8 cellular contexts compared by ENCODE assay signal in the genomic region with DNA sequence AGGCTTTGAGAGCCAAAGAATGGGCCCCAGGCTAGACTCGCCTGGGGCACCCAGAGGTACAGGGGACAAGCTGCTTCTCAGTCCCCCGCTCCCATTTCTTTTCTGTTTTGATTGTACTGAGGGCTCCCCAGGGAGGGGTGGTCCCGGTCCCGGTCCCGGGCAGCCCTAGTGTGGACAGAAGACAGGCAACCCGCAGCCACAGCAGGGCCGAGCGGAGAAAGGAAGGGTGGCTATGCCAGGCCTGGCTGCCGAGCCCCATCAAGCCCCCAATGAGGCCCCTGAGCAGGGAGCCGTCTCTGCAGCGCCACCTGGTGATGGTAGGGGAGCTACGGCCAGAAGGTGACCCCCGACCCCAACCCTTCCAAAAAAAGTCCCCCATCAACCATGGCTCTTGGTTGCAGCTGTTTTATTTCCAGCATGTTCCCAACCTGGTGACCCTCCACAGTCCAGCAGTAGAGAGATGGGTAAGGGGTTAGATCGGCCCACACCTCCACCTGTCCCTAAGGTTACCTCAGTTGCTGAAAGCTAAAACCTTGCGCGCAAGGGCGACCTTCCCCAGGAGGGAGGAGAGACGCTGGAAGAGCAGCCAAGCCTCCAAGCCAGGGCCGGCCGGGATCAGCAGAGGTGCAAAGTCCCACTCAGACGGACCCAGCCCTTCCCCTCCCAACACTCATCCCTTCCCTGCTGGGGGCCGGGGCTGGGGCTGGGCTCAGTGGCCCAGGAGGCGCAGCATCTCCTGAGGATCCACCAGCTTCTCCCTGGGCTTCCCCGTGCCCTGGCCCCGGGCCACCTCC. TPM values are rescaled to one million over a fixed set of nuclear protein-coding genes. Genes with fewer than 3 reads are reported as not detected.
DNase-seq lines count a peak whose midpoint lies in the region; ATAC-seq and TF ChIP-seq lines count a peak whose summit lies in the region.
"Had no signal": no experiment of that assay in that cellular context is flagged by ENCODE, and none has a peak within 500 bp of the region (broad histone marks: within the 10 kb centered on the region; RNA-seq: fewer than 3 reads in every experiment).

No MANE protein-coding gene starts in this region.

- H3K4me1 Mint-ChIP-seq in activated CD4-positive, alpha-beta memory T cell treated with anti-CD3 and anti-CD28 coated beads for 36 hours (ENCODE audit: low read depth): peaks cover 16% of the 10 kb centered on the region

- no peaks in the 10 kb centered on the region for H3K9me3 ChIP-seq in mucosa of descending colon

- CTCF ChIA-PET in activated CD4-positive, alpha-beta memory T cell treated with anti-CD3 and anti-CD28 coated beads for 36 hours (lab: Charles Lee): interaction anchor here (0.7 to 11.9 kb wide), 36 partner anchors 9 to 296 kb away, joined by 3 to 123 read pairs (median 4); a partner anchor contains a TSS

- intact Hi-C loops in activated CD4-positive, alpha-beta memory T cell treated with anti-CD3 and anti-CD28 coated beads for 36 hours (cut with micrococcal nuclease): loop anchor here (5.0 kb wide), 1 partner anchor 120 kb away; no protein-coding TSS in a partner anchor
- intact Hi-C loops in mucosa of descending colon (cut with DNase I, micrococcal nuclease): loop anchor here (5.0 kb wide), 2 partner anchors 70 to 120 kb away; no protein-coding TSS in a partner anchor

- H3K27ac Mint-ChIP-seq in activated CD4-positive, alpha-beta memory T cell treated with anti-CD3 and anti-CD28 coated beads for 36 hours: no peak overlapping the region

- H3K4me1 ChIP-seq in mucosa of descending colon (ENCODE audit: low read depth): peaks cover 20% of the 10 kb centered on the region

- ATAC-seq in mucosa of descending colon: peak; percentile 53

- no peaks in the 10 kb centered on the region for H3K9me3 Mint-ChIP-seq in activated CD4-positive, alpha-beta memory T cell treated with anti-CD3 and anti-CD28 coated beads for 36 hours

- POLR2A ChIA-PET in activated CD4-positive, alpha-beta memory T cell treated with anti-CD3 and anti-CD28 coated beads for 36 hours (lab: Charles Lee): interaction anchor here (2.5 kb wide), 1 partner anchor 11 kb away, joined by 12 read pairs; a partner anchor contains a TSS

- TF ChIP-seq CTCF in GM12872 (IDR thresholded peaks at IDR 0.05; ENCODE audit: insufficient read depth, low read depth, low read length): peak; percentile 80
- TF ChIP-seq CTCF in mucosa of descending colon (IDR thresholded peaks at IDR 0.05): peak; percentile 42

- H3K4me3 Mint-ChIP-seq in activated CD4-positive, alpha-beta memory T cell treated with anti-CD3 and anti-CD28 coated beads for 36 hours: no peak overlapping the region

- no peaks in the 10 kb centered on the region for H3K36me3 Mint-ChIP-seq in activated CD4-positive, alpha-beta memory T cell treated with anti-CD3 and anti-CD28 coated beads for 36 hours

- H3K27me3 Mint-ChIP-seq in activated CD4-positive, alpha-beta memory T cell treated with anti-CD3 and anti-CD28 coated beads for 36 hours: peaks cover 30% of the 10 kb centered on the region

- no peak overlapping the region for H3K4me3 ChIP-seq in mucosa of descending colon

- peak; percentile 56 for DNase-seq in NCI-H1694 treated with DMSO at 0.1 percent for 48 hours (lab: John Stamatoyannopoulos, UW)
- peak; percentile 72 for DNase-seq in activated CD4-positive, alpha-beta memory T cell treated with anti-CD3 and anti-CD28 coated beads for 36 hours
- DNase-seq in effector CD8-positive, alpha-beta T cell (lab: John Stamatoyannopoulos, UW): peak; percentile 64
- DNase-seq in mucosa of descending colon: peak in 2 of 3 donors; percentile 64 to 69
- peak; percentile 87 for DNase-seq in stimulated activated CD8-positive, alpha-beta memory T cell treated with anti-CD3 and anti-CD28 coated beads, Interleukin-4, amount 100 ng/mL, for 48 hours
- DNase-seq in SKM-1 treated with dmso at 0.1 percent for 144 hours (lab: John Stamatoyannopoulos, UW; ENCODE audit: unreplicated experiment): no peak

- no peaks in the 10 kb centered on the region for H3K36me3 ChIP-seq in mucosa of descending colon (ENCODE audit: low read depth)

RNA-seq across cellular contexts. Expression of a gene that starts 2.6 kb away (rescaled TPM):
- not detected for total RNA-seq in activated CD4-positive, alpha-beta memory T cell treated with anti-CD3 and anti-CD28 coated beads for 36 hours
- 1 to 10 TPM in 1 of 3 donors, under 1 TPM in 2; 0.35 to 1.4 (median 0.55) TPM for total RNA-seq in mucosa of descending colon

RNA-seq across cellular contexts. Expression of a gene that starts 10.5 kb away (rescaled TPM):
- 10 to 100 TPM; 18.1 to 18.4 TPM for total RNA-seq in activated CD4-positive, alpha-beta memory T cell treated with anti-CD3 and anti-CD28 coated beads for 36 hours
- total RNA-seq in mucosa of descending colon: 10 to 100 TPM; 10.6 to 14.8 (median 12.0) TPM

RNA-seq across cellular contexts. Expression of a gene that starts 31.1 kb away (rescaled TPM):
- total RNA-seq in activated CD4-positive, alpha-beta memory T cell treated with anti-CD3 and anti-CD28 coated beads for 36 hours: not detected
- 1 to 10 TPM in 2 of 3 donors, under 1 TPM in 1; 0.14 to 4.2 (median 1.1) TPM for total RNA-seq in mucosa of descending colon
- total RNA-seq: glomerular endothelial cell had no signal
